Comparison of ENCODE assay signal across 27 cellular contexts in the genomic region with DNA sequence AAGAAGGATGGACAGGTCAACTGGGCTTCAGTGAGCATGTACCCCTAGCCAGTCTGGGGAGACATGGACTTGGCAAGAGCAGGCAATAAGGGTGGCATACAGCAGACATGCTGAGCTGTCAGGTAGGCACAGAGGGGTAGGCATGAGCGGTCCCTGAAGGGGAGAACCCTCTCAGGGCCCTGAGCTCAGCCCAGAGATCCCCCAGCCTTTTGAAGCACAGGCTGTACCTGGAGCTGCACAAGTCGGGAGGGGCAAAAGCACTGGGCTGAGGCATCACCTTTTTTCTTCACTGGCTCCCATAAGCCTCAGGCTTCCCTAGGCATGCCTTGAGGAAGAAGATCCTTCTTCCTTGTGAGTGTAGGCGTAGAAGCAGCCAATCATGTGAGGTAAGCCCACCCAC. TPM values are rescaled to one million over a fixed set of nuclear protein-coding genes. Genes with fewer than 3 reads are reported as not detected.
DNase-seq lines count a peak whose midpoint lies in the region; ATAC-seq, FAIRE-seq and TF ChIP-seq lines count a peak whose summit lies in the region.
"Had no signal": no experiment of that assay in that cellular context is flagged by ENCODE, and none has a peak within 500 bp of the region (broad histone marks: within the 10 kb centered on the region; RNA-seq: fewer than 3 reads in every experiment).

No MANE protein-coding gene starts in this region.

- POLR2A ChIA-PET in HepG2 (lab: Yijun Ruan, JAX), result no interaction called here

- no peak for ATAC-seq in HepG2
- no peak for ATAC-seq in GM18907 (IDR thresholded peaks at IDR 0.05; ENCODE audit: unreplicated experiment)
- ATAC-seq in Right ventricle myocardium inferior, result no peak
- ATAC-seq: A549; CD8-positive, alpha-beta T cell; GM12878 had no signal

- TF ChIP-seq CTCF in liver (IDR thresholded peaks at IDR 0.05; ENCODE audit: low read depth, low read length, missing input control), result no peak
- no peak for TF ChIP-seq CTCF in HepG2 (CRISPR knock-in tag; IDR thresholded peaks at IDR 0.05)

- H3K27me3 ChIP-seq in liver (ENCODE audit: control insufficient read depth in 4 of 4, insufficient read depth in 4 of 4, low read length in 3 of 4) (no peaks in the 10 kb centered on the region), HepG2 (ENCODE audit: control insufficient read depth in 1 of 2, insufficient read depth in 2 of 2, low read length in 2 of 2) (no peaks in the 10 kb centered on the region), subcutaneous abdominal adipose tissue (ENCODE audit: control insufficient read depth in 5 of 5, insufficient read depth in 4 of 5, low read length in 5 of 5) (no peaks in the 10 kb centered on the region)
- H3K27me3 ChIP-seq: BLaER1 treated with 17β-estradiol and CSF1 and Interleukin-3, amounts not matched to agents 10 nM and 100 nM had no signal

- CTCF ChIA-PET in HepG2 (lab: Yijun Ruan, JAX; ENCODE audit: low intra/inter-chr PET ratio, low total read pairs), result no interaction called here

- no peak for TF ChIP-seq POLR2A in HepG2 (IDR thresholded peaks at IDR 0.05; ENCODE audit: insufficient read depth in 1 of 2, low read depth in 2 of 2, low read length in 2 of 2)

- H3K9ac ChIP-seq in liver (ENCODE audit: low read depth in 1 of 2, low read length in 2 of 2) (no peak overlapping the region), HepG2 (ENCODE audit: insufficient read depth, low read depth, low read length) (no peak overlapping the region), subcutaneous abdominal adipose tissue (ENCODE audit: low read length in 5 of 5) (no peak overlapping the region)
- H3K9ac ChIP-seq: BLaER1 treated with 17β-estradiol and CSF1 and Interleukin-3, amounts not matched to agents 10 nM and 100 nM had no signal

- TF ChIP-seq RAD21 in liver (IDR thresholded peaks at IDR 0.05) (no peak), HepG2 (CRISPR knock-in tag; IDR thresholded peaks at IDR 0.05) (no peak)

- intact Hi-C loops in HepG2 (cut with micrococcal nuclease; ENCODE audit: unreplicated experiment) (no loop called here), Right ventricle myocardium inferior (cut with DNase I) (no loop called here)

- no peak overlapping the region for H3K4me2 ChIP-seq in HepG2 (ENCODE audit: low read depth, low read length)
- H3K4me2 ChIP-seq: A549; BLaER1 treated with 17β-estradiol and CSF1 and Interleukin-3, amounts not matched to agents 10 nM and 100 nM had no signal

- no peaks in the 10 kb centered on the region for H3K4me1 ChIP-seq in liver (ENCODE audit: control insufficient read depth in 4 of 4, insufficient read depth in 4 of 4, low read length in 3 of 4)
- no peaks in the 10 kb centered on the region for H3K4me1 ChIP-seq in HepG2 (ENCODE audit: insufficient read depth, low read length)
- no peaks in the 10 kb centered on the region for H3K4me1 ChIP-seq in subcutaneous abdominal adipose tissue (ENCODE audit: control insufficient read depth in 5 of 5, insufficient read depth in 5 of 5, low read length in 5 of 5)
- H3K4me1 ChIP-seq: A549; BLaER1 treated with 17β-estradiol and CSF1 and Interleukin-3, amounts not matched to agents 10 nM and 100 nM; Caco-2 had no signal

- BruUV-seq in HepG2 (replicated peaks; lab: Mats Ljungman, UMichigan), result no TSS peak

- in situ Hi-C loops in HepG2 (cut with HindIII; ENCODE audit: extremely low pct_ligation_motif_present, low pct_unique_long_range_greater_than_20kb), result no loop called here

- no peak overlapping the region for H3K27ac ChIP-seq in liver (ENCODE audit: low read depth in 1 of 2, low read length in 2 of 2)
- no peak overlapping the region for H3K27ac ChIP-seq in HepG2 (ENCODE audit: extremely low read length, insufficient read depth, low read length)
- no peak overlapping the region for H3K27ac ChIP-seq in subcutaneous abdominal adipose tissue (ENCODE audit: low read depth, low read length)
- H3K27ac ChIP-seq: 22Rv1; A549; BLaER1 treated with 17β-estradiol and CSF1 and Interleukin-3, amounts not matched to agents 10 nM and 100 nM; C4-2B had no signal

- peaks cover 19 to 34% (median 26%) of the 10 kb centered on the region in 4 donors for H3K9me3 ChIP-seq in liver (ENCODE audit: control insufficient read depth in 4 of 4, low read length in 3 of 4)
- peaks cover 81% of the 10 kb centered on the region for H3K9me3 ChIP-seq in HepG2 (ENCODE audit: low read length)
- peaks cover 27 to 80% (median 74%) of the 10 kb centered on the region in 5 donors for H3K9me3 ChIP-seq in subcutaneous abdominal adipose tissue (ENCODE audit: control insufficient read depth in 5 of 5, low read length in 5 of 5)

- H2AFZ ChIP-seq in HepG2 (ENCODE audit: low read length), result no peak overlapping the region

- no peak for FAIRE-seq in HepG2 (lab: Jason Lieb, UNC)
- FAIRE-seq: A549, D721Med, GM12878, GM12892, GM18507, GM19239 had no signal

- no peak for TF ChIP-seq EP300 in HepG2 (IDR thresholded peaks at IDR 0.05; ENCODE audit: low read depth in 2 of 2, low read length in 2 of 2)
- TF ChIP-seq EP300 in HepG2 (CRISPR knock-in tag; IDR thresholded peaks at IDR 0.05; ENCODE audit: borderline replicate concordance), result no peak

- no peaks in the 10 kb centered on the region for H3K79me2 ChIP-seq in HepG2 (ENCODE audit: insufficient read depth, low read length)

- H3K36me3 ChIP-seq in liver (ENCODE audit: control insufficient read depth in 4 of 4, insufficient read depth in 3 of 4, low read depth in 1 of 4, low read length in 3 of 4) (no peaks in the 10 kb centered on the region), HepG2 (replicated peaks in 1 of 2; ENCODE audit: control insufficient read depth in 1 of 2, insufficient read depth in 2 of 2, low read length in 2 of 2) (no peaks in the 10 kb centered on the region), subcutaneous abdominal adipose tissue (ENCODE audit: control insufficient read depth in 5 of 5, insufficient read depth in 5 of 5, low read length in 5 of 5) (peaks cover 0 to 3% (median 0%) of the 10 kb centered on the region in 5 donors)
- H3K36me3 ChIP-seq: BLaER1 treated with 17β-estradiol and CSF1 and Interleukin-3, amounts not matched to agents 10 nM and 100 nM had no signal

- DNase-seq in HepG2 (ENCODE audit: low spot score) (no peak), mesenteric fat pad (ENCODE audit: low spot score) (peak; percentile 43), Right ventricle myocardium inferior (ENCODE audit: missing footprints) (no peak)
- DNase-seq: AML-193; Caco-2; Calu3; CD4-positive, alpha-beta T cell; CD8-positive, alpha-beta T cell; DMS79 treated with DMSO at 0.1 percent for 48 hours; EL; GDM1 had no signal

- no peaks in the 10 kb centered on the region for H4K20me1 ChIP-seq in HepG2 (ENCODE audit: insufficient read depth, low read length)
- H4K20me1 ChIP-seq: BLaER1 treated with 17β-estradiol and CSF1 and Interleukin-3, amounts not matched to agents 10 nM and 100 nM had no signal

- H3K4me3 ChIP-seq in liver (ENCODE audit: low read depth in 1 of 3, low read length in 3 of 3), result peak overlapping the region in 2 of 3 donors; percentile 11 to 38
- H3K4me3 ChIP-seq in HepG2 (replicated peaks in 1 of 3; ENCODE audit: insufficient read depth in 1 of 3, low read depth in 2 of 3, low read length in 3 of 3), result no peak overlapping the region
- peak overlapping the region; percentile 26 to 45 (median 42) for H3K4me3 ChIP-seq in subcutaneous abdominal adipose tissue (ENCODE audit: low read depth in 1 of 5, low read length in 5 of 5)
- H3K4me3 ChIP-seq: A549; BLaER1 treated with 17β-estradiol and CSF1 and Interleukin-3, amounts not matched to agents 10 nM and 100 nM; GM12878 had no signal

- 48% methylated on average over 3 of the region's 3 CpGs for WGBS in liver
- 10% methylated on average over 2 of the region's 3 CpGs for WGBS in HepG2 (ENCODE audit: low lambda C conversion rate)

TF ChIP-seq in HepG2, 621 proteins besides CTCF, POLR2A, EP300 and RAD21 (continues in another document):
- TF ChIP-seq ZNF333 (CRISPR knock-in tag; IDR thresholded peaks at IDR 0.05; ENCODE audit: borderline replicate concordance) (no peak), GPN1 (CRISPR knock-in tag; IDR thresholded peaks at IDR 0.05; ENCODE audit: borderline replicate concordance) (no peak), ZNF468 (CRISPR knock-in tag; IDR thresholded peaks at IDR 0.05) (no peak), ZNF709 (CRISPR knock-in tag; IDR thresholded peaks at IDR 0.05) (no peak), ZNF850 (CRISPR knock-in tag; conservative IDR thresholded peaks at IDR 0.05) (no peak)
- TF ChIP-seq, protein P1, sequence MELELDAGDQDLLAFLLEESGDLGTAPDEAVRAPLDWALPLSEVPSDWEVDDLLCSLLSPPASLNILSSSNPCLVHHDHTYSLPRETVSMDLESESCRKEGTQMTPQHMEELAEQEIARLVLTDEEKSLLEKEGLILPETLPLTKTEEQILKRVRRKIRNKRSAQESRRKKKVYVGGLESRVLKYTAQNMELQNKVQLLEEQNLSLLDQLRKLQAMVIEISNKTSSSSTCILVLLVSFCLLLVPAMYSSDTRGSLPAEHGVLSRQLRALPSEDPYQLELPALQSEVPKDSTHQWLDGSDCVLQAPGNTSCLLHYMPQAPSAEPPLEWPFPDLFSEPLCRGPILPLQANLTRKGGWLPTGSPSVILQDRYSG (CRISPR knock-in tag; IDR thresholded peaks at IDR 0.05), result no peak

RNA-seq across cellular contexts. Expression of a gene that starts 42.3 kb away (rescaled TPM):
- total RNA-seq in liver, result under 1 TPM; 0.05 to 0.50 TPM
- polyA plus RNA-seq in liver, result under 1 TPM in 1 of 2 donors, not detected in 1; 0.05 TPM
- not detected in 2 replicates for total RNA-seq in HepG2 (2016; rRNA removed; fragmentation: Illumina TruSeq; extraction: Trizol)
- not detected in 2 replicates for total RNA-seq in HepG2 (2016; cell fraction: cytosol; rRNA removed; fragmentation: Illumina TruSeq; extraction: Trizol; ENCODE audit: low read depth)
- total RNA-seq in HepG2 (2016; cell fraction: insoluble cytoplasmic fraction; rRNA removed; fragmentation: Illumina TruSeq; extraction: Trizol), result not detected in 2 replicates
- total RNA-seq in HepG2 (2016; cell fraction: membrane; rRNA removed; fragmentation: Illumina TruSeq; extraction: Trizol), result not detected in 2 replicates
- not detected in 2 replicates for total RNA-seq in HepG2 (2016; cell fraction: nucleus; rRNA removed; fragmentation: Illumina TruSeq; extraction: Trizol)
- polyA plus RNA-seq in HepG2 (2011; rRNA removed), result not detected in 2 replicates
- polyA plus RNA-seq in HepG2 (2011; cell fraction: cytosol; rRNA removed), result not detected in 2 replicates
- not detected in 2 replicates for polyA plus RNA-seq in HepG2 (2011; cell fraction: nucleus; rRNA removed)
- polyA plus RNA-seq in HepG2 (2012), result not detected in 2 replicates
- polyA plus RNA-seq in HepG2 (2016; cell fraction: cytosol; fragmentation: Illumina TruSeq; extraction: Trizol; ENCODE audit: low read depth), result not detected in 2 replicates
- polyA plus RNA-seq in HepG2 (2016; cell fraction: insoluble cytoplasmic fraction; fragmentation: Illumina TruSeq; extraction: Trizol; ENCODE audit: low read depth), result not detected in 2 replicates
- not detected in 2 replicates for polyA plus RNA-seq in HepG2 (2016; cell fraction: membrane; fragmentation: Illumina TruSeq; extraction: Trizol; ENCODE audit: low read depth)
- polyA plus RNA-seq in HepG2 (2016; cell fraction: nucleus; fragmentation: Illumina TruSeq; extraction: Trizol; ENCODE audit: insufficient read depth, low read depth), result not detected in 2 replicates
- not detected in 2 replicates for polyA minus RNA-seq in HepG2 (2011; rRNA and poly(A)+ RNA removed; ENCODE audit: low replicate concordance)
- polyA minus RNA-seq in HepG2 (2011; cell fraction: cytosol; rRNA and poly(A)+ RNA removed), result not detected in 2 replicates
- not detected in 2 replicates for polyA minus RNA-seq in HepG2 (2011; cell fraction: nucleus; rRNA and poly(A)+ RNA removed)
- 4.1 TPM for total RNA-seq in mesenteric fat pad
- 1.6 TPM for total RNA-seq in Right ventricle myocardium inferior
- total RNA-seq: A172; Caco-2; Calu3; CD8-positive, alpha-beta T cell; Daoy; G401; GM12878 had no signal
- polyA plus RNA-seq: A549, BJ, GM12878 had no signal

Comparison
In these comparisons a context has a peak if more than half of its experiments do, and no peak if none do; other contexts are left out.
1. H3K4me3 ChIP-seq: peak in liver (2 of 3) and subcutaneous abdominal adipose tissue (5 of 5); none in HepG2 (0 of 3).